1 cellular context compared by ENCODE assay signal in the genomic region with DNA sequence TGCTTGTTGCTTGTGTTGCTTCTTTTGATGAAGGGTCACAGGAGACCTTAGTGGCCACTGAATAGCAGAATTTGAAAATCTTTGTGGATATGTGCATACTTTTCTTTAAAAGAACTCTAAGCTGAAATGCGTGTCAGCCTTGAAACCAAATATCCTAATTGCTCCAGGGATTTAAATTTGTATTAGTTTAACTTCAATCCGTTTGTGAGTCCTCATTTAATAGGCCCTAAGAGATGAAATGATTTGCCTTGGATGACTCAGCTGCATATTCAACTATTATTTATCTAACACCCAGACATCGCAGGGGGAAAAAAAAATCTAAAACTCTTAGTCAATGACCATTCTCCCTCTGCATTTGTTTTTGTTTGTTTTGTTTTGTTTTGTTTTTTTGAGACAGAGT.
TF ChIP-seq lines count a peak whose summit lies in the region.

No MANE protein-coding gene starts in this region.

TF ChIP-seq in endothelial cell of umbilical vein, 7 proteins besides CTCF, POLR2A, EP300 and RAD21 (continued from another document):
- TF ChIP-seq JUN (IDR thresholded peaks at IDR 0.05; ENCODE audit: borderline replicate concordance, insufficient read depth, insufficient read length, low read depth) (peak; percentile 14), MYC (IDR thresholded peaks at IDR 0.05; ENCODE audit: low read depth, low read length) (no peak), EZH2 (IDR thresholded peaks at IDR 0.05; ENCODE audit: borderline replicate concordance, low read depth, low read length, severe bottlenecking) (no peak), FOS (IDR thresholded peaks at IDR 0.05; ENCODE audit: borderline replicate concordance, insufficient read depth, low read length) (peak; percentile 74), GATA2 (IDR thresholded peaks at IDR 0.05; ENCODE audit: insufficient read depth, insufficient read length, low read depth, low read length) (peak; percentile 44)
